ENCODE assay signal across 22 cellular contexts in genomic region chr4:85358831-85359230, GRCh38.
A peak's percentile ranks its signal among the peaks of the same experiment; 100 is the strongest.
DNase-seq lines count a peak whose midpoint lies in the region; ATAC-seq and TF ChIP-seq lines count a peak whose summit lies in the region.
"Had no signal": no experiment of that assay in that cellular context is flagged by ENCODE, and none has a peak within 500 bp of the region (broad histone marks: within the 10 kb centered on the region; RNA-seq: fewer than 3 reads in every experiment).

No MANE protein-coding gene starts in this region.

- H3K27ac ChIP-seq in mammary epithelial cell (ENCODE audit: insufficient read depth, low read depth, low read length): no peak overlapping the region
- peak overlapping the region; percentile 1 for H3K27ac ChIP-seq in epithelial cell of prostate
- no peak overlapping the region for H3K27ac ChIP-seq in prostate gland
- no peak overlapping the region for H3K27ac ChIP-seq in Peyer's patch
- H3K27ac ChIP-seq: 22Rv1, BLaER1, C4-2B had no signal

- no peak overlapping the region for H3K9ac ChIP-seq in mammary epithelial cell (ENCODE audit: insufficient read depth, low read length)
- H3K9ac ChIP-seq: BLaER1 had no signal

- ATAC-seq in GM18868 (IDR thresholded peaks at IDR 0.05; ENCODE audit: unreplicated experiment): no peak
- ATAC-seq: CD8-positive, alpha-beta T cell; GM12878 had no signal

- H3K9me3 ChIP-seq in mammary epithelial cell (replicated peaks; ENCODE audit: insufficient read depth, low read length) (no peaks in the 10 kb centered on the region), prostate gland (no peaks in the 10 kb centered on the region), Peyer's patch (no peaks in the 10 kb centered on the region)
- H3K9me3 ChIP-seq: Caco-2, HAP-1 had no signal

- H3K36me3 ChIP-seq in mammary epithelial cell (ENCODE audit: insufficient read depth, low read length) (no peaks in the 10 kb centered on the region), prostate gland (no peaks in the 10 kb centered on the region), Peyer's patch (no peaks in the 10 kb centered on the region)
- H3K36me3 ChIP-seq: BLaER1, HAP-1 had no signal

- H3K4me2 ChIP-seq in mammary epithelial cell (ENCODE audit: insufficient read depth, low read depth, low read length): no peak overlapping the region
- H3K4me2 ChIP-seq: BLaER1 had no signal

- TF ChIP-seq CTCF in mammary epithelial cell (conservative IDR thresholded peaks at IDR 0.05 in 1 of 2, IDR thresholded peaks at IDR 0.05 in 1 of 2; ENCODE audit: extremely low read depth in 1 of 2, insufficient read depth in 1 of 2, low read depth in 1 of 2, low read length in 2 of 2): no peak
- no peak for TF ChIP-seq CTCF in prostate gland (IDR thresholded peaks at IDR 0.05)
- TF ChIP-seq CTCF in Peyer's patch (IDR thresholded peaks at IDR 0.05): no peak

- H3K4me3 ChIP-seq in mammary epithelial cell (replicated peaks in 1 of 3; ENCODE audit: insufficient read depth in 1 of 3, low read depth in 2 of 3, low read length in 3 of 3) (no peak overlapping the region), prostate gland (no peak overlapping the region), Peyer's patch (no peak overlapping the region)
- H3K4me3 ChIP-seq: BLaER1, GM12878, HAP-1 had no signal

- no peak overlapping the region for H3K4me3 Mint-ChIP-seq in activated T-cell treated with anti-CD3 and anti-CD28 coated beads, Interleukin-2, amount 50 U/mL, for 24 hours
- H3K4me3 Mint-ChIP-seq: B cell; CD4-positive, CD25-positive, alpha-beta regulatory T cell; CD8-positive, alpha-beta T cell; HFFc6 had no signal

- H3K4me1 ChIP-seq in mammary epithelial cell (ENCODE audit: insufficient read depth, low read length) (peaks cover 4% of the 10 kb centered on the region), prostate gland (replicated peaks) (no peaks in the 10 kb centered on the region), Peyer's patch (no peaks in the 10 kb centered on the region)
- H3K4me1 ChIP-seq: BLaER1, Caco-2, HAP-1 had no signal

- H3K36me3 Mint-ChIP-seq in activated T-cell treated with anti-CD3 and anti-CD28 coated beads, Interleukin-2, amount 50 U/mL, for 24 hours (ENCODE audit: low read depth): no peaks in the 10 kb centered on the region
- H3K36me3 Mint-ChIP-seq: CD4-positive, CD25-positive, alpha-beta regulatory T cell; CD8-positive, alpha-beta T cell had no signal

- DNase-seq in NCI-H1105 treated with DMSO at 0.1 percent for 48 hours (lab: John Stamatoyannopoulos, UW): peak; percentile 27
- DNase-seq in NCI-H1105 (lab: John Stamatoyannopoulos, UW): no peak
- peak; percentile 56 for DNase-seq in mammary epithelial cell
- DNase-seq in epithelial cell of prostate (ENCODE audit: low read depth, low spot score): peak; percentile 12
- DNase-seq in prostate gland (ENCODE audit: low spot score): peak; percentile 5
- DNase-seq in activated T-cell treated with anti-CD3 and anti-CD28 coated beads, Interleukin-2, amount 50 U/mL, for 24 hours: no peak
- no peak for DNase-seq in Peyer's patch
- DNase-seq: Caco-2; CD4-positive, CD25-positive, alpha-beta regulatory T cell; CD8-positive, alpha-beta T cell; DMS153; DND-41; GDM1; GOT3; HFFc6 had no signal

- dilution Hi-C loops in mammary epithelial cell (cut with HindIII; ENCODE audit: low sequenced_read_pairs): no loop called here

- H3K27me3 ChIP-seq in mammary epithelial cell (ENCODE audit: insufficient read depth, low read length): no peaks in the 10 kb centered on the region
- no peaks in the 10 kb centered on the region for H3K27me3 ChIP-seq in prostate gland (replicated peaks; ENCODE audit: insufficient read depth)
- H3K27me3 ChIP-seq in Peyer's patch: no peaks in the 10 kb centered on the region
- H3K27me3 ChIP-seq: BLaER1 had no signal

- TF ChIP-seq POLR2A in prostate gland (IDR thresholded peaks at IDR 0.05): no peak
- TF ChIP-seq POLR2A in Peyer's patch (IDR thresholded peaks at IDR 0.05): no peak

- CTCF ChIA-PET in mammary epithelial cell (lab: Charles Lee; ENCODE audit: low non-redundant PET): interaction anchor here (0.7 kb wide), 1 partner anchor 148 kb away, joined by 8 read pairs; no protein-coding TSS in a partner anchor

- H3K27me3 Mint-ChIP-seq in activated T-cell treated with anti-CD3 and anti-CD28 coated beads, Interleukin-2, amount 50 U/mL, for 24 hours: no peaks in the 10 kb centered on the region
- H3K27me3 Mint-ChIP-seq: CD4-positive, CD25-positive, alpha-beta regulatory T cell had no signal

- intact Hi-C loops in mammary epithelial cell (cut with micrococcal nuclease): no loop called here
- intact Hi-C loops in prostate gland (cut with DNase I): no loop called here

- no peaks in the 10 kb centered on the region for H4K20me1 ChIP-seq in mammary epithelial cell (ENCODE audit: insufficient read depth, low read length)
- H4K20me1 ChIP-seq: BLaER1 had no signal

- H3K27ac Mint-ChIP-seq in activated T-cell treated with anti-CD3 and anti-CD28 coated beads, Interleukin-2, amount 50 U/mL, for 24 hours: no peak overlapping the region
- H3K27ac Mint-ChIP-seq: B cell; CD4-positive, CD25-positive, alpha-beta regulatory T cell; CD8-positive, alpha-beta T cell; HFFc6 had no signal

- in situ Hi-C loops in mammary epithelial cell (cut with MboI; ENCODE audit: low sequenced_read_pairs in 2 of 2): no loop called here

- H3K4me1 Mint-ChIP-seq in activated T-cell treated with anti-CD3 and anti-CD28 coated beads, Interleukin-2, amount 50 U/mL, for 24 hours (ENCODE audit: low read depth): no peaks in the 10 kb centered on the region
- H3K4me1 Mint-ChIP-seq: CD4-positive, CD25-positive, alpha-beta regulatory T cell had no signal

- no peak overlapping the region for H2AFZ ChIP-seq in mammary epithelial cell (ENCODE audit: low read depth, low read length)

- no TSS peak for BruUV-seq in mammary epithelial cell (replicated peaks; lab: Mats Ljungman, UMichigan)

- H3K79me2 ChIP-seq in mammary epithelial cell (ENCODE audit: insufficient read depth, low read length): no peaks in the 10 kb centered on the region

- H3K9me3 Mint-ChIP-seq in activated T-cell treated with anti-CD3 and anti-CD28 coated beads, Interleukin-2, amount 50 U/mL, for 24 hours: peaks cover 4% of the 10 kb centered on the region
- H3K9me3 Mint-ChIP-seq: HFFc6 had no signal

Comparison
In these comparisons a context has a peak if more than half of its experiments do, and no peak if none do; other contexts are left out.
1. DNase-seq: peak in NCI-H1105 treated with DMSO at 0.1 percent for 48 hours (single experiment), mammary epithelial cell (single experiment), epithelial cell of prostate (single experiment) and prostate gland (single experiment); none in NCI-H1105 (single experiment), activated T-cell treated with anti-CD3 and anti-CD28 coated beads, Interleukin-2, amount 50 U/mL, for 24 hours (single experiment) and Peyer's patch (0 of 3).